ENCODE assay signal across 8 cellular contexts in the genomic region with DNA sequence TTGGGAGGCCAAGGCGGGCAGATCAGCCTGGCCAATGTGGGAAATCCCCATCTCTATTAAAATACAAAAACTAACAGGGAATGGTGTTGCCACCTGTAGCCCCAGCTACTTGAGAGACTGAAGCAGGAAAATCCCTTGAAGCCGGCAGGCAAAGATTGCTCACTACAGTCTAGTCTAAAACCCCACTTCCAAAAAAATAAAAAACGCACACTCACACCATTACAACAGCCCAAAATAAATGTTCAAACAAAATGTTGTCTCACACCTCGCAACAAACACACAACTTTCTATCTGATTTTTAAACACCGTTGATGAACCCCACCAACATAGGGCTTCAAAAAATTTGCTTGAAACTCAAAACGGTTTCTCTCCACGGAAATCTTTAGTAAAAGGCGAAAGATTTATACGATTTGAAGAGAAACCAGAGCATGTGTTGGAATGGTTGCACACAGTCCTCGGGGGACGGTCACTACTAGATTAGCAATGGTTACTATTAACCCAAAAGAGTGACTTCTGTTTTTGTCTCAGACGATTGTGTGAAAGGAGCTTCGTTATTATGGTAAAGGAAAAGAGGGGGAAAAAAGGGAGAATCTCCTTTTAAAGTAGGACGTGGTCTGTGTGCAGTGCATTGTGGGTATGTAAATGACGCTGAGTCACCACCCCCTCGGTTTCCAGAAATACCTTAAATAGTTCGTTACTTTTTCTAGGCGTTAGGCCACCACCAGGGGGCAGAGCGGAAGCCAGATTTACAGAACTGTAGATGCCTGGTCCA.
DNase-seq lines count a peak whose midpoint lies in the region; ATAC-seq, FAIRE-seq and TF ChIP-seq lines count a peak whose summit lies in the region.

A gene (minus strand): TSS at position 430 of the 772 bp plus-strand sequence.

- peak; percentile 90 for DNase-seq in AG08396 (ENCODE audit: low spot score)
- peak; percentile 88 for DNase-seq in NCI-H2196 treated with DMSO at 0.1 percent for 48 hours (lab: John Stamatoyannopoulos, UW; ENCODE audit: unreplicated experiment)
- DNase-seq in WERI-Rb-1 = peak; percentile 93
- peak; percentile 97 to 99 for DNase-seq in cardiac fibroblast (ENCODE audit: low read depth in 2 of 2)
- DNase-seq in stimulated activated CD4-positive, alpha-beta T cell treated with anti-CD3 and anti-CD28 coated beads, Interleukin-12 subunit alpha, Interleukin-12 subunit beta, amount 100 ng/mL, for 24 hours (ENCODE audit: low read depth in 2 of 2) = peak; percentile 88 to 97

- no peaks in the 10 kb centered on the region for H3K9me3 ChIP-seq in WERI-Rb-1 (ENCODE audit: severe bottlenecking)

- no peaks in the 10 kb centered on the region for H3K27me3 ChIP-seq in WERI-Rb-1 (ENCODE audit: insufficient read depth, low read depth, severe bottlenecking)

- H3K36me3 ChIP-seq in WERI-Rb-1 = no peaks in the 10 kb centered on the region

- peak; percentile 67 for TF ChIP-seq CTCF in WERI-Rb-1 (IDR thresholded peaks at IDR 0.05; ENCODE audit: low read depth, low read length)
- TF ChIP-seq CTCF in cardiac fibroblast (IDR thresholded peaks at IDR 0.05; ENCODE audit: low read depth, low read length) = peak; percentile 74

- H3K4me3 ChIP-seq in WERI-Rb-1 (ENCODE audit: low read depth, low read length) (peak within 1 kb of the TSS; percentile 32), cardiac fibroblast (replicated peaks in 1 of 2; ENCODE audit: low read depth in 2 of 2, low read length in 2 of 2) (peak within 1 kb of the TSS in 1 of 2 donors; percentile 3)

- peak; percentile 69 for ATAC-seq in GM18909 (IDR thresholded peaks at IDR 0.05; ENCODE audit: poor library complexity, unreplicated experiment)
- ATAC-seq in HG03159 (IDR thresholded peaks at IDR 0.05; ENCODE audit: unreplicated experiment) = peak; percentile 62

- H3K27ac ChIP-seq in WERI-Rb-1 = peak within 1 kb of the TSS; percentile 97

- FAIRE-seq in islet of Langerhans (lab: Jason Lieb, UNC) = peak; percentile 38
